In genomic region chr20:63087872-63088680, GRCh38 we compare ENCODE assay signal across 18 cellular contexts.
DNase-seq lines count a peak whose midpoint lies in the region; ATAC-seq and TF ChIP-seq lines count a peak whose summit lies in the region.
"Had no signal": no experiment of that assay in that cellular context is flagged by ENCODE, and none has a peak within 500 bp of the region (broad histone marks: within the 10 kb centered on the region; RNA-seq: fewer than 3 reads in every experiment).

No MANE protein-coding gene starts in this region.

- H3K27ac Mint-ChIP-seq in osteocyte (ENCODE audit: unreplicated experiment): no peak overlapping the region
- H3K27ac Mint-ChIP-seq: CD8-positive, alpha-beta memory T cell; IgD-negative memory B cell had no signal

- TF ChIP-seq POLR2A in esophagus squamous epithelium (IDR thresholded peaks at IDR 0.05): no peak

- H3K36me3 Mint-ChIP-seq in osteocyte (ENCODE audit: unreplicated experiment): no peaks in the 10 kb centered on the region
- H3K36me3 Mint-ChIP-seq: CD8-positive, alpha-beta memory T cell; IgD-negative memory B cell had no signal

- no peaks in the 10 kb centered on the region for H3K9me3 Mint-ChIP-seq in osteocyte (ENCODE audit: unreplicated experiment)
- H3K9me3 Mint-ChIP-seq: CD8-positive, alpha-beta memory T cell; central memory CD8-positive, alpha-beta T cell; IgD-negative memory B cell had no signal

- peaks cover 2% of the 10 kb centered on the region for H3K27me3 Mint-ChIP-seq in osteocyte (ENCODE audit: unreplicated experiment)

- no peak overlapping the region for H3K27ac ChIP-seq in esophagus squamous epithelium
- H3K27ac ChIP-seq: hepatocyte, thoracic aorta had no signal

- H3K27me3 ChIP-seq in esophagus squamous epithelium: peaks cover 0 to 100% (median 0%) of the 10 kb centered on the region in 4 donors

- H3K36me3 ChIP-seq in esophagus squamous epithelium: no peaks in the 10 kb centered on the region
- H3K36me3 ChIP-seq: thoracic aorta had no signal

- intact Hi-C loops in esophagus squamous epithelium (cut with DNase I): no loop called here

- no peaks in the 10 kb centered on the region for H3K9me3 ChIP-seq in esophagus squamous epithelium
- H3K9me3 ChIP-seq: thoracic aorta had no signal

- H3K4me1 Mint-ChIP-seq in osteocyte (ENCODE audit: unreplicated experiment): no peaks in the 10 kb centered on the region
- H3K4me1 Mint-ChIP-seq: CD8-positive, alpha-beta memory T cell; central memory CD8-positive, alpha-beta T cell; IgD-negative memory B cell had no signal

- 79 to 83% methylated on average over 7 to 14 of the region's 32 CpGs for WGBS in esophagus squamous epithelium, 2 donors

- no peak for ATAC-seq in HG03442 (IDR thresholded peaks at IDR 0.05; ENCODE audit: unreplicated experiment)

- DNase-seq in activated CD4-positive, CD25-positive, alpha-beta regulatory T cell treated with anti-CD3 and anti-CD28 coated beads, Interleukin-2, amount 50 U/mL, for 72 hours: peak; percentile 25
- no peak for DNase-seq in activated CD4-positive, CD25-positive, alpha-beta regulatory T cell (lab: John Stamatoyannopoulos, UW)
- peak; percentile 49 to 81 for DNase-seq in NCI-H2081 (lab: John Stamatoyannopoulos, UW)
- DNase-seq in activated CD8-positive, alpha-beta memory T cell treated with anti-CD3 and anti-CD28 coated beads, Interleukin-2, amount 50 U/mL, for 4 hours: peak; percentile 11
- DNase-seq in osteocyte (ENCODE audit: extremely low spot score, unreplicated experiment): peak; percentile 80
- DNase-seq in esophagus squamous epithelium (lab: John Stamatoyannopoulos, UW): no peak
- no peak for DNase-seq in superior temporal gyrus (ENCODE audit: extremely low spot score)
- DNase-seq: activated naive CD4-positive, alpha-beta T cell treated with Interleukin-2 at 50 U/mL for 16 hours; CD8-positive, alpha-beta memory T cell; erythroblast; mammary epithelial cell; NCI-H1694 treated with DMSO at 0.1 percent for 48 hours; occipital lobe had no signal

- TF ChIP-seq CTCF in osteocyte (IDR thresholded peaks at IDR 0.05): no peak
- no peak for TF ChIP-seq CTCF in esophagus squamous epithelium (IDR thresholded peaks at IDR 0.05)

- H3K4me1 ChIP-seq in esophagus squamous epithelium: no peaks in the 10 kb centered on the region

- no peak overlapping the region for H3K4me3 ChIP-seq in esophagus squamous epithelium
- H3K4me3 ChIP-seq: hepatocyte, thoracic aorta had no signal

- H3K4me3 Mint-ChIP-seq in osteocyte (ENCODE audit: unreplicated experiment): no peak overlapping the region
- H3K4me3 Mint-ChIP-seq: CD8-positive, alpha-beta memory T cell; central memory CD8-positive, alpha-beta T cell had no signal

Comparison
In these comparisons a context has a peak if more than half of its experiments do, and no peak if none do; other contexts are left out.
1. DNase-seq: peak in activated CD4-positive, CD25-positive, alpha-beta regulatory T cell treated with anti-CD3 and anti-CD28 coated beads, Interleukin-2, amount 50 U/mL, for 72 hours (single experiment), NCI-H2081 (2 of 2), activated CD8-positive, alpha-beta memory T cell treated with anti-CD3 and anti-CD28 coated beads, Interleukin-2, amount 50 U/mL, for 4 hours (single experiment) and osteocyte (single experiment); none in activated CD4-positive, CD25-positive, alpha-beta regulatory T cell (0 of 4), esophagus squamous epithelium (single experiment) and superior temporal gyrus (single experiment).